ENCODE assay signal across 8 cellular contexts in the genomic region with DNA sequence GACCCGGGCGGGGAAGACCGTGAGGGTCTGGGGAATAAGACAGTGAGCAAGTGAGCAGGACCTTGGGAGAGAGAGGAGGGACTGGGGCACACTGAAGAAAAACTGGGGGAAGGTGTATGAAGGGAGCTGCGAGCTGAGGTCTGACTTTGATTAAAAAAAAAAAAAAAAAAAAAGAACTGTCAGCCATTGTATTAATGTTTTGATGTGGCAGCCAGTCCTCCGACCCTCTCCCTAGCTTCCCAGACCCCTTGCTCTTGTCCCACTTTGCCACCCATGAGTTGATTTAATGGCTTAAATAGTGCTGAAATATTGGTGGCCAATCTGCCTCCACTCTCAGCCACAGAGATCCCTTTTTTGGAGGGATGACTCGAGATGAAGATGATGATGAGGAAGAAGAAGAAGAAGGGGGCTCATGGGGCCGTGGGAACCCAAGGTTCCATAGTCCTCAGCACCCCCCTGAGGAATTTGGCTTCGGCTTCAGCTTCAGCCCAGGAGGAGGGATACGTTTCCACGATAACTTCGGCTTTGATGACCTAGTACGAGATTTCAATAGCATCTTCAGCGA. TPM values are rescaled to one million over a fixed set of nuclear protein-coding genes. Genes with fewer than 3 reads are reported as not detected.
A peak's percentile ranks its signal among the peaks of the same experiment; 100 is the strongest.
DNase-seq lines count a peak whose midpoint lies in the region; ATAC-seq and TF ChIP-seq lines count a peak whose summit lies in the region.

No MANE protein-coding gene starts in this region.

- ATAC-seq in activated CD8-positive, alpha-beta memory T cell treated with anti-CD3 and anti-CD28 coated beads, Interleukin-2, amount 10 ng/mL, durations not matched to agents 7 days and 5 days: no peak

- H3K27ac ChIP-seq in liver (ENCODE audit: low read depth in 1 of 2, low read length in 2 of 2): peak overlapping the region; percentile 83 to 89
- H3K27ac ChIP-seq in tibial artery: peak overlapping the region; percentile 90 to 92

- in situ Hi-C loops in astrocyte of the cerebellum (cut with HindIII; ENCODE audit: low sequenced_read_pairs): no loop called here

- 51% methylated on average over 13 of the region's 13 CpGs for WGBS in liver

- H3K36me3 Mint-ChIP-seq in activated CD8-positive, alpha-beta memory T cell treated with anti-CD3 and anti-CD28 coated beads, Interleukin-2, amount 10 ng/mL, durations not matched to agents 7 days and 5 days: peaks cover 23% of the 10 kb centered on the region

- peak overlapping the region; percentile 99 for H3K4me3 ChIP-seq in astrocyte of the cerebellum (ENCODE audit: low read depth, low read length)
- H3K4me3 ChIP-seq in liver (ENCODE audit: low read depth in 1 of 3, low read length in 3 of 3): peak overlapping the region; percentile 60 to 98 (median 96)
- peak overlapping the region; percentile 75 to 86 for H3K4me3 ChIP-seq in tibial artery

- peaks cover 37% of the 10 kb centered on the region for H3K4me1 Mint-ChIP-seq in activated CD8-positive, alpha-beta memory T cell treated with anti-CD3 and anti-CD28 coated beads, Interleukin-2, amount 10 ng/mL, durations not matched to agents 7 days and 5 days

- H3K27me3 ChIP-seq in liver (ENCODE audit: control insufficient read depth in 4 of 4, insufficient read depth in 4 of 4, low read length in 3 of 4): no peaks in the 10 kb centered on the region
- H3K27me3 ChIP-seq in tibial artery: no peaks in the 10 kb centered on the region

- DNase-seq in activated CD8-positive, alpha-beta memory T cell treated with anti-CD3 and anti-CD28 coated beads, Interleukin-2, amount 10 ng/mL, durations not matched to agents 7 days and 5 days: no peak
- no peak for DNase-seq in activated CD8-positive, alpha-beta memory T cell treated with anti-CD3 and anti-CD28 coated beads, Interleukin-2, amount 50 U/mL, for 48 hours
- DNase-seq in astrocyte of the cerebellum (ENCODE audit: low read depth) (no peak), tibial artery (no peak), EL (no peak), anterior cingulate cortex (lab: John Stamatoyannopoulos, UW) (no peak), Kasumi-1 (lab: John Stamatoyannopoulos, UW) (no peak)

- peak overlapping the region; percentile 92 for H3K4me3 Mint-ChIP-seq in activated CD8-positive, alpha-beta memory T cell treated with anti-CD3 and anti-CD28 coated beads, Interleukin-2, amount 10 ng/mL, durations not matched to agents 7 days and 5 days

- H3K36me3 ChIP-seq in liver (ENCODE audit: control insufficient read depth in 4 of 4, insufficient read depth in 3 of 4, low read depth in 1 of 4, low read length in 3 of 4) (peaks cover 1 to 37% (median 22%) of the 10 kb centered on the region in 4 donors), tibial artery (peaks cover 30 to 66% (median 34%) of the 10 kb centered on the region in 3 donors)

- peak overlapping the region; percentile 94 to 98 for H3K9ac ChIP-seq in liver (ENCODE audit: low read depth in 1 of 2, low read length in 2 of 2)

- H3K9me3 ChIP-seq in liver (ENCODE audit: control insufficient read depth in 4 of 4, low read length in 3 of 4) (no peaks in the 10 kb centered on the region), tibial artery (no peaks in the 10 kb centered on the region)

- H3K27me3 Mint-ChIP-seq in activated CD8-positive, alpha-beta memory T cell treated with anti-CD3 and anti-CD28 coated beads, Interleukin-2, amount 10 ng/mL, durations not matched to agents 7 days and 5 days: no peaks in the 10 kb centered on the region

- H3K4me1 ChIP-seq in liver (ENCODE audit: control insufficient read depth in 4 of 4, insufficient read depth in 4 of 4, low read length in 3 of 4): peaks cover 0 to 15% (median 13%) of the 10 kb centered on the region in 4 donors
- H3K4me1 ChIP-seq in tibial artery: peaks cover 0 to 20% (median 15%) of the 10 kb centered on the region in 4 donors

- intact Hi-C loops in tibial artery (cut with DNase I; ENCODE audit: low total_unique reads): loop anchor here (5.0 kb wide), 2 partner anchors 59 to 76 kb away; no protein-coding TSS in a partner anchor

- no peaks in the 10 kb centered on the region for H3K9me3 Mint-ChIP-seq in activated CD8-positive, alpha-beta memory T cell treated with anti-CD3 and anti-CD28 coated beads, Interleukin-2, amount 10 ng/mL, durations not matched to agents 7 days and 5 days (ENCODE audit: low read depth)

- CTCF ChIA-PET in activated CD8-positive, alpha-beta memory T cell treated with anti-CD3 and anti-CD28 coated beads, Interleukin-2, amount 10 ng/mL, durations not matched to agents 7 days and 5 days (lab: Charles Lee): interaction anchor here (1.0 to 2.5 kb wide), 5 partner anchors 53 to 90 kb away, joined by 4 to 16 read pairs (median 5); a partner anchor contains a TSS

- TF ChIP-seq RAD21 in liver (IDR thresholded peaks at IDR 0.05): no peak

- peak overlapping the region; percentile 96 for H3K27ac Mint-ChIP-seq in activated CD8-positive, alpha-beta memory T cell treated with anti-CD3 and anti-CD28 coated beads, Interleukin-2, amount 10 ng/mL, durations not matched to agents 7 days and 5 days

- TF ChIP-seq CTCF in astrocyte of the cerebellum (IDR thresholded peaks at IDR 0.05; ENCODE audit: low read depth, low read length, missing control alignments) (no peak), liver (IDR thresholded peaks at IDR 0.05; ENCODE audit: low read depth, low read length, missing input control) (no peak), tibial artery (IDR thresholded peaks at IDR 0.05) (no peak)

TF ChIP-seq in liver, 16 proteins besides CTCF, POLR2A, EP300 and RAD21:
- TF ChIP-seq, protein P1, sequence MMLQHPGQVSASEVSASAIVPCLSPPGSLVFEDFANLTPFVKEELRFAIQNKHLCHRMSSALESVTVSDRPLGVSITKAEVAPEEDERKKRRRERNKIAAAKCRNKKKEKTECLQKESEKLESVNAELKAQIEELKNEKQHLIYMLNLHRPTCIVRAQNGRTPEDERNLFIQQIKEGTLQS (IDR thresholded peaks at IDR 0.05): peak; percentile 53
- no peak for TF ChIP-seq FOXA1 (IDR thresholded peaks at IDR 0.05)
TF ChIP-seq in liver: peak in this region for 1.

RNA-seq across cellular contexts. Expression of a gene that starts 0.7 kb away (rescaled TPM):
- total RNA-seq in activated CD8-positive, alpha-beta memory T cell treated with anti-CD3 and anti-CD28 coated beads, Interleukin-2, amount 10 ng/mL, durations not matched to agents 7 days and 5 days: 100 to 1,000 TPM; 104 to 123 TPM
- 10 to 100 TPM; 37.5 to 59.5 TPM for total RNA-seq in liver
- polyA plus RNA-seq in liver: 10 to 100 TPM; 59.1 to 91.2 TPM

RNA-seq across cellular contexts. Expression of a gene that starts 47.8 kb away (rescaled TPM):
- not detected for total RNA-seq in activated CD8-positive, alpha-beta memory T cell treated with anti-CD3 and anti-CD28 coated beads, Interleukin-2, amount 10 ng/mL, durations not matched to agents 7 days and 5 days
- total RNA-seq in liver: under 1 TPM in 1 of 2 donors, not detected in 1; 0.14 TPM
- not detected for polyA plus RNA-seq in liver

RNA-seq across cellular contexts. Expression of a gene that starts 52.2 kb away (rescaled TPM):
- total RNA-seq in activated CD8-positive, alpha-beta memory T cell treated with anti-CD3 and anti-CD28 coated beads, Interleukin-2, amount 10 ng/mL, durations not matched to agents 7 days and 5 days: 10 to 100 TPM; 46.3 to 67.3 TPM
- 10 to 100 TPM in 1 of 2 donors, 1 to 10 TPM in 1; 6.1 to 16.2 TPM for total RNA-seq in liver
- polyA plus RNA-seq in liver: 1 to 10 TPM in 1 of 2 donors, under 1 TPM in 1; 0.75 to 4.5 TPM

RNA-seq across cellular contexts. Expression of a gene that starts 52.3 kb away (rescaled TPM):
- total RNA-seq in activated CD8-positive, alpha-beta memory T cell treated with anti-CD3 and anti-CD28 coated beads, Interleukin-2, amount 10 ng/mL, durations not matched to agents 7 days and 5 days: 100 to 1,000 TPM; 162 to 201 TPM
- 10 to 100 TPM; 34.2 to 51.0 TPM for total RNA-seq in liver
- 10 to 100 TPM; 24.3 to 33.9 TPM for polyA plus RNA-seq in liver
